ENCODE assay signal across 8 cellular contexts in genomic region chr17:29930399-29931010, GRCh38. TPM values are rescaled to one million over a fixed set of nuclear protein-coding genes. Genes with fewer than 3 reads are reported as not detected.
DNase-seq lines count a peak whose midpoint lies in the region; ATAC-seq lines count a peak whose summit lies in the region.

No MANE protein-coding gene starts in this region.

- peak; percentile 74 to 79 (median 78) for DNase-seq in NCI-H1417 (lab: John Stamatoyannopoulos, UW)
- no peak for DNase-seq in NCI-H1417 treated with DMSO at 0.1 percent for 48 hours (lab: John Stamatoyannopoulos, UW)
- peak; percentile 76 for DNase-seq in NCI-H69 (lab: John Stamatoyannopoulos, UW)
- peak; percentile 22 for DNase-seq in dermis blood vessel endothelial cell

- H3K4me3 ChIP-seq in mononuclear cell (ENCODE audit: low read length) = peak overlapping the region; percentile 88

- peaks cover 27% of the 10 kb centered on the region for H3K4me1 ChIP-seq in mononuclear cell (ENCODE audit: insufficient read depth, low read length)

- H3K9me3 ChIP-seq in mononuclear cell (ENCODE audit: low read depth, low read length) = no peaks in the 10 kb centered on the region

- ATAC-seq in HG02763 (IDR thresholded peaks at IDR 0.05; ENCODE audit: unreplicated experiment) (no peak), HG03378 (IDR thresholded peaks at IDR 0.05; ENCODE audit: unreplicated experiment) (no peak), HG02840 (IDR thresholded peaks at IDR 0.05; ENCODE audit: low FRiP score, unreplicated experiment) (no peak)

- no peaks in the 10 kb centered on the region for H3K27me3 ChIP-seq in mononuclear cell (ENCODE audit: insufficient read depth, low read length)

RNA-seq across cellular contexts. Expression of gene SSH2, which starts 0.5 kb away (rescaled TPM):
- total RNA-seq in dermis blood vessel endothelial cell (20.4 and 34.5 TPM in 2 replicates), mononuclear cell (77.5 TPM)

RNA-seq across cellular contexts. Expression of gene EFCAB5, which starts 10.9 kb away (rescaled TPM):
- total RNA-seq in dermis blood vessel endothelial cell (0.17 and 0.70 TPM in 2 replicates), mononuclear cell (0.52 TPM)
